14 cellular contexts compared by ENCODE assay signal in genomic region chr3:188915137-188915536, GRCh38.
DNase-seq lines count a peak whose midpoint lies in the region; ATAC-seq and TF ChIP-seq lines count a peak whose summit lies in the region.
"Had no signal": no experiment of that assay in that cellular context is flagged by ENCODE, and none has a peak within 500 bp of the region (broad histone marks: within the 10 kb centered on the region; RNA-seq: fewer than 3 reads in every experiment).

No MANE protein-coding gene starts in this region.

- H3K4me1 ChIP-seq in aorta (ENCODE audit: control insufficient read depth in 1 of 2, insufficient read depth in 2 of 2, low read length in 2 of 2) (peaks cover 5% of the 10 kb centered on the region in 2 donors), upper lobe of left lung (peaks cover 17 to 28% (median 19%) of the 10 kb centered on the region in 4 donors)

- H3K36me3 ChIP-seq in aorta (ENCODE audit: control insufficient read depth in 1 of 2, insufficient read depth in 2 of 2, low read length in 1 of 2) (no peaks in the 10 kb centered on the region), upper lobe of left lung (no peaks in the 10 kb centered on the region)
- H3K36me3 ChIP-seq: BLaER1, right atrium auricular region, vagina had no signal

- no peak overlapping the region for H3K27ac ChIP-seq in aorta (ENCODE audit: low read depth in 1 of 2, low read length in 2 of 2)
- peak overlapping the region in 2 of 4 donors; percentile 42 to 65 for H3K27ac ChIP-seq in upper lobe of left lung
- H3K27ac ChIP-seq: BLaER1, SK-N-MC, vagina had no signal

- H3K9me3 ChIP-seq in aorta (ENCODE audit: control insufficient read depth, low read length) (no peaks in the 10 kb centered on the region), upper lobe of left lung (no peaks in the 10 kb centered on the region)
- H3K9me3 ChIP-seq: BLaER1, mucosa of descending colon, vagina had no signal

- DNase-seq in stimulated activated CD4-positive, alpha-beta T cell treated with anti-CD3 and anti-CD28 coated beads, Interleukin-15, amount 100 ng/mL, for 24 hours, result peak; percentile 7
- no peak for DNase-seq in stimulated activated CD4-positive, alpha-beta T cell treated with anti-CD3 and anti-CD28 coated beads, Interleukin-2, amount 100 ng/mL, for 48 hours
- peak; percentile 26 to 46 for DNase-seq in activated T-cell treated with anti-CD3 and anti-CD28 coated beads, Interleukin-2, amount 50 U/mL, for 48 hours
- DNase-seq in fibroblast of pulmonary artery (ENCODE audit: low read depth) (peak; percentile 56), aorta (no peak), SKM-1 (lab: John Stamatoyannopoulos, UW; ENCODE audit: unreplicated experiment) (no peak), upper lobe of left lung (no peak)
- DNase-seq: activated CD4-positive, alpha-beta T cell treated with anti-CD3 and anti-CD28 coated beads, Interleukin-2, amount 50 U/mL, for 1 hour; mucosa of descending colon had no signal

- intact Hi-C loops in aorta (cut with DNase I), result no loop called here

- TF ChIP-seq EP300 in upper lobe of left lung (IDR thresholded peaks at IDR 0.05), result no peak

- H3K4me3 ChIP-seq in fibroblast of pulmonary artery (replicated peaks; ENCODE audit: low read depth, low read length) (no peak overlapping the region), aorta (ENCODE audit: low read length in 2 of 2) (no peak overlapping the region), upper lobe of left lung (no peak overlapping the region)
- H3K4me3 ChIP-seq: BLaER1, mucosa of descending colon, right atrium auricular region, SK-N-MC, vagina had no signal

- H3K27me3 ChIP-seq in aorta (ENCODE audit: control insufficient read depth in 1 of 2, insufficient read depth in 2 of 2, low read length in 1 of 2), result no peaks in the 10 kb centered on the region
- H3K27me3 ChIP-seq in upper lobe of left lung, result no peaks in the 10 kb centered on the region
- H3K27me3 ChIP-seq: BLaER1, right atrium auricular region, vagina had no signal

- ATAC-seq in aorta (ENCODE audit: low FRiP score) (peak; percentile 26), GM19395 (IDR thresholded peaks at IDR 0.05; ENCODE audit: unreplicated experiment) (no peak), upper lobe of left lung (ENCODE audit: low FRiP score in 2 of 2) (no peak)
- ATAC-seq: mucosa of descending colon had no signal

- WGBS in aorta, 2 donors, result 0 to 4% methylated on average over 1 of the region's 1 CpG
- 43 to 62% methylated on average over 1 of the region's 1 CpG for WGBS in upper lobe of left lung, 2 donors

- TF ChIP-seq POLR2A in upper lobe of left lung (IDR thresholded peaks at IDR 0.05), result no peak

- no peak for TF ChIP-seq CTCF in fibroblast of pulmonary artery (IDR thresholded peaks at IDR 0.05; ENCODE audit: low read length, missing control alignments)
- no peak for TF ChIP-seq CTCF in upper lobe of left lung (IDR thresholded peaks at IDR 0.05)

Comparison
In these comparisons a context has a peak if more than half of its experiments do, and no peak if none do; other contexts are left out.
1. DNase-seq: peak in stimulated activated CD4-positive, alpha-beta T cell treated with anti-CD3 and anti-CD28 coated beads, Interleukin-15, amount 100 ng/mL, for 24 hours (single experiment), activated T-cell treated with anti-CD3 and anti-CD28 coated beads, Interleukin-2, amount 50 U/mL, for 48 hours (2 of 2) and fibroblast of pulmonary artery (single experiment); none in stimulated activated CD4-positive, alpha-beta T cell treated with anti-CD3 and anti-CD28 coated beads, Interleukin-2, amount 100 ng/mL, for 48 hours (0 of 2), aorta (0 of 2), SKM-1 (single experiment) and upper lobe of left lung (0 of 2).